1 cellular context compared by ENCODE assay signal in the genomic region with DNA sequence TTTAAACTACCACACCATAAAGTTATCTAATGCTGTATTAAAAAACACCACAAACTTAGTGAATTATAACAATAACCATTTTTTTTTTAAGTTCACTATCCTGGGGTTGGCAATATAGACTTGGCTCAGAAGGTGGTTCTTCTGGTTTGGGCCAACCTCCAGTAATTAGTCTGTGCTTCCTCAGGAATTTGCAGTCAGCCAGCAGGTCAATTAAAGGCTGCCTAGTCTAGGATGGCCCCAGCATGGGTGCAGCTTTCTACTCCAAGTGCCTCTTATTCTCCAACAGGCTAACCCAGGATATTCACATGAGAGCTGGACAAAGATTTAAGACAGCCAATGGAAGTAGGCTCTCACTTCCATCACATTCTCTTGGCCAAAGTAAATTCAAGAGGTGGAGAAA.
TF ChIP-seq lines count a peak whose summit lies in the region.

No MANE protein-coding gene starts in this region.

TF ChIP-seq in HEK293T, 16 proteins besides CTCF, POLR2A, EP300 and RAD21 (continued from another document):
- TF ChIP-seq, protein P1, sequence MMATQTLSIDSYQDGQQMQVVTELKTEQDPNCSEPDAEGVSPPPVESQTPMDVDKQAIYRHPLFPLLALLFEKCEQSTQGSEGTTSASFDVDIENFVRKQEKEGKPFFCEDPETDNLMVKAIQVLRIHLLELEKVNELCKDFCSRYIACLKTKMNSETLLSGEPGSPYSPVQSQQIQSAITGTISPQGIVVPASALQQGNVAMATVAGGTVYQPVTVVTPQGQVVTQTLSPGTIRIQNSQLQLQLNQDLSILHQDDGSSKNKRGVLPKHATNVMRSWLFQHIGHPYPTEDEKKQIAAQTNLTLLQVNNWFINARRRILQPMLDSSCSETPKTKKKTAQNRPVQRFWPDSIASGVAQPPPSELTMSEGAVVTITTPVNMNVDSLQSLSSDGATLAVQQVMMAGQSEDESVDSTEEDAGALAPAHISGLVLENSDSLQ (IDR thresholded peaks at IDR 0.05), result no peak
TF ChIP-seq in HEK293T: peak in this region for 0.
